In the genomic region with DNA sequence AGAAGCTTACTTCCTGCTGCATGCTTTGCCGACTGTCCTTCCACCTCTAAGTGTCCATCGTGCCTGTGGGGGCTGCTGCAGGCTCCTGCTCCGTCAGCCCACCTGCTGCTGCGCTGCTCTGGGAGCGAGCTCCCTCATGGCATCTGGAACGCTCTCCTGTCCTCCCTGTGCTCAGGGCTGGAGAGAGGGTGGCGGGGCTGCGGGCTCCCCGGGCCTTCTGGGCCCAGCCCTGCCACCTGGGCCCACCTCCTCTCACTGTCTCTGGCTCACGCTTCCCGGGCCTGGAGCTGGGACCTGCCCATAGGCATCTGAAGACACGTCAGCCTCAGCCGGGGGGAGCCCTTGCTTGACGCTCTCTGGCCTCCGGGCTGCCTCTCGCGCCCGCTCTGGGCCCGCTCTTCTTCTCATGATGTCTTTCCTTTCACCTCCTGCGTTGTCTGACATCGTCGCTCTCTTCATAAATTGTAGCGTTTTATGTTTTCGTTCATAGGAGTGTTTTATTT, we compare ENCODE assay signal across 20 cellular contexts.
"Had no signal": no experiment of that assay in that cellular context is flagged by ENCODE, and none has a peak within 500 bp of the region (broad histone marks: within the 10 kb centered on the region; RNA-seq: fewer than 3 reads in every experiment).

No MANE protein-coding gene starts in this region.

- H3K4me3 ChIP-seq: coronary artery, esophagus squamous epithelium, gastrocnemius medialis, tibial artery had no signal

- H3K4me1 ChIP-seq: gastrocnemius medialis, tibial artery had no signal

- ATAC-seq: activated T-cell treated with anti-CD3 and anti-CD28 coated beads, Interleukin-2, amount 50 U/mL, for 72 hours; gastrocnemius medialis; left cardiac atrium; stimulated activated naive CD8-positive, alpha-beta T cell treated with anti-CD3 and anti-CD28 coated beads, Interleukin-15, amount 100 ng/mL, for 72 hours; T-cell had no signal

- H3K9me3 ChIP-seq: esophagus squamous epithelium, gastrocnemius medialis, tibial artery had no signal

- H3K9me3 Mint-ChIP-seq: activated CD4-positive, alpha-beta memory T cell treated with anti-CD3 and anti-CD28 coated beads, Interleukin-2, amount 10 ng/mL, durations not matched to agents 7 days and 5 days; activated naive CD4-positive, alpha-beta T cell treated with anti-CD3 and anti-CD28 coated beads for 36 hours; activated naive CD8-positive, alpha-beta T cell treated with anti-CD3 and anti-CD28 coated beads, Interleukin-2, amount 10 ng/mL, durations not matched to agents 7 days and 5 days; activated T-cell treated with anti-CD3 and anti-CD28 coated beads, Interleukin-2, amount 50 U/mL, for 72 hours; nephron; stimulated activated naive CD8-positive, alpha-beta T cell treated with anti-CD3 and anti-CD28 coated beads, Interleukin-15, amount 100 ng/mL, for 72 hours; T-cell had no signal

- H3K27ac ChIP-seq: coronary artery, esophagus squamous epithelium, gastrocnemius medialis, tibial artery had no signal

- H3K27me3 Mint-ChIP-seq: activated CD4-positive, alpha-beta memory T cell treated with anti-CD3 and anti-CD28 coated beads, Interleukin-2, amount 10 ng/mL, durations not matched to agents 7 days and 5 days; activated naive CD8-positive, alpha-beta T cell treated with anti-CD3 and anti-CD28 coated beads, Interleukin-2, amount 10 ng/mL, durations not matched to agents 7 days and 5 days; stimulated activated naive CD8-positive, alpha-beta T cell treated with anti-CD3 and anti-CD28 coated beads, Interleukin-15, amount 100 ng/mL, for 72 hours; T-cell had no signal

- H3K27ac Mint-ChIP-seq: activated CD4-positive, alpha-beta memory T cell treated with anti-CD3 and anti-CD28 coated beads, Interleukin-2, amount 10 ng/mL, durations not matched to agents 7 days and 5 days; activated naive CD4-positive, alpha-beta T cell treated with anti-CD3 and anti-CD28 coated beads for 36 hours; activated T-cell treated with anti-CD3 and anti-CD28 coated beads, Interleukin-2, amount 50 U/mL, for 72 hours; nephron; T-cell had no signal

- H3K4me3 Mint-ChIP-seq: activated CD4-positive, alpha-beta memory T cell treated with anti-CD3 and anti-CD28 coated beads, Interleukin-2, amount 10 ng/mL, durations not matched to agents 7 days and 5 days; activated naive CD4-positive, alpha-beta T cell treated with anti-CD3 and anti-CD28 coated beads for 36 hours; activated naive CD8-positive, alpha-beta T cell treated with anti-CD3 and anti-CD28 coated beads, Interleukin-2, amount 10 ng/mL, durations not matched to agents 7 days and 5 days; activated T-cell treated with anti-CD3 and anti-CD28 coated beads, Interleukin-2, amount 50 U/mL, for 72 hours; nephron; stimulated activated naive CD8-positive, alpha-beta T cell treated with anti-CD3 and anti-CD28 coated beads, Interleukin-15, amount 100 ng/mL, for 72 hours; T-cell had no signal

- DNase-seq: activated CD4-positive, alpha-beta memory T cell treated with anti-CD3 and anti-CD28 coated beads, Interleukin-2, amount 10 ng/mL, durations not matched to agents 7 days and 5 days; activated CD4-positive, alpha-beta T cell treated with anti-CD3 and anti-CD28 coated beads for 48 hours; activated effector memory CD4-positive, alpha-beta T cell treated with Interleukin-2 at 50 U/mL for 16 hours; activated naive CD4-positive, alpha-beta T cell treated with anti-CD3 and anti-CD28 coated beads for 36 hours; activated naive CD8-positive, alpha-beta T cell treated with anti-CD3 and anti-CD28 coated beads, Interleukin-2, amount 10 ng/mL, durations not matched to agents 7 days and 5 days; activated T-cell treated with anti-CD3 and anti-CD28 coated beads, Interleukin-2, amount 50 U/mL, for 72 hours; amniotic stem cell; cerebellar nuclear complex; esophagus squamous epithelium; gastrocnemius medialis; head of caudate nucleus; hypothalamus; left cardiac atrium; mesenchymal stem cell; stimulated activated CD4-positive, alpha-beta T cell treated with anti-CD3 and anti-CD28 coated beads, Interleukin-4, amount 100 ng/mL, for 24 hours; stimulated activated naive CD8-positive, alpha-beta T cell treated with anti-CD3 and anti-CD28 coated beads, Interleukin-15, amount 100 ng/mL, for 72 hours; T-cell; tibial artery had no signal

- H3K4me1 Mint-ChIP-seq: activated CD4-positive, alpha-beta memory T cell treated with anti-CD3 and anti-CD28 coated beads, Interleukin-2, amount 10 ng/mL, durations not matched to agents 7 days and 5 days; activated naive CD8-positive, alpha-beta T cell treated with anti-CD3 and anti-CD28 coated beads, Interleukin-2, amount 10 ng/mL, durations not matched to agents 7 days and 5 days; nephron; stimulated activated naive CD8-positive, alpha-beta T cell treated with anti-CD3 and anti-CD28 coated beads, Interleukin-15, amount 100 ng/mL, for 72 hours; T-cell had no signal

- H3K27me3 ChIP-seq: esophagus squamous epithelium, gastrocnemius medialis, tibial artery had no signal
